In the genomic region with DNA sequence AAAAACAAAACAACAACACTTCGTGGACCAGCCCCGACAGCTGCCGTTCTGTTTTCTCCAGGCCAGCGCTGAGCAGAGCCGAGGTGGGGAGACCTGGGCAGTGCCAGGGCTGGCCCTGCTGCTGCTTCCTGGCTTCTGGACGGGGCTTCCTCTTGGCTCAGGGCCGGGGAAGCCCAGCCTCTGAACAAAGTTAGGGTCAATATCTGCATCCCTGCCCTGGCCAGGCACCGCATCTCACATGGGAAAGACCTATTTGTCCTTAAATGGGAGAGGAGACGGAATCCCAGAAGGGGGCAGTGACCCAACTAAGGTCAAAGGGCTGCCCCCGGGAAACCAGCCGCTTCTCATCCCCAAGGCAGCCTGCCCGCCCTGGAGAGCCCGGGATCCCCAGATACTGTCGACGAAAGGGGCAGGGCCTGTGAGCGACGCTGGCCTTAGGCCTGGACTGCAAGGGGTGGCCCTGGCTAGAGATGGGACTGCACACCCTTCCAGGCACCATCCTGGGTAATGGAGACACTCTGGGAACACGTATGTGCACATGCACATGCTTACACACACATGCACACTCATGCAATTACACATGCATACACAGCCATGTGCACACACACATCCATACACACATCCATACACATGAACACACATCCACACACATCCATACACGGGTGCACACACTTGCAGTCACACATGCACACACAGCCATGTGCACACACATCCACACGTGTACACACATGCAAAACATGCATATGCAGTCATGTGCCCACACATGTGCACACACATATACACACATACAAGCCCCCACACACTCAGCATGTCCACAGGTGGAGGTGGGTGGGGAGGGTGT, we compare ENCODE assay signal across 12 cellular contexts. TPM values are rescaled to one million over a fixed set of nuclear protein-coding genes. Genes with fewer than 3 reads are reported as not detected.
A peak's percentile ranks its signal among the peaks of the same experiment; 100 is the strongest.
DNase-seq lines count a peak whose midpoint lies in the region; ATAC-seq lines count a peak whose summit lies in the region.
"Had no signal": no experiment of that assay in that cellular context is flagged by ENCODE, and none has a peak within 500 bp of the region (broad histone marks: within the 10 kb centered on the region; RNA-seq: fewer than 3 reads in every experiment).

No MANE protein-coding gene starts in this region.

- no peaks in the 10 kb centered on the region for H3K36me3 Mint-ChIP-seq in activated T-helper 17 cell treated with anti-CD3 and anti-CD28 coated beads, Interleukin-2, amount 50 U/mL, for 72 hours (ENCODE audit: low read depth)

- no peaks in the 10 kb centered on the region for H3K9me3 Mint-ChIP-seq in activated T-helper 17 cell treated with anti-CD3 and anti-CD28 coated beads, Interleukin-2, amount 50 U/mL, for 72 hours
- H3K9me3 Mint-ChIP-seq: T-helper 1 cell treated with Interleukin-12 subunit alpha and Interleukin-12 subunit beta and Interleukin-4 antibody, amounts not matched to agents 30 μg/mL and 1 μg/mL, for 36 hours had no signal

- H3K9me3 ChIP-seq in right cardiac atrium (ENCODE audit: control insufficient read depth, low read length), result no peaks in the 10 kb centered on the region
- H3K9me3 ChIP-seq: ascending aorta had no signal

- WGBS in right cardiac atrium, result 66% methylated on average over 20 of the region's 20 CpGs

- no peaks in the 10 kb centered on the region for H3K36me3 ChIP-seq in ACC112 (ENCODE audit: insufficient read depth, low read length)
- H3K36me3 ChIP-seq: ascending aorta had no signal

- H3K27me3 ChIP-seq in ACC112 (ENCODE audit: insufficient read depth, low read length) (no peaks in the 10 kb centered on the region), right cardiac atrium (ENCODE audit: control insufficient read depth, insufficient read depth) (no peaks in the 10 kb centered on the region)
- H3K27me3 ChIP-seq: ascending aorta had no signal

- H3K79me2 ChIP-seq in ACC112 (ENCODE audit: control insufficient read depth, insufficient read depth, low read length, unreplicated experiment), result no peaks in the 10 kb centered on the region

- H3K27ac ChIP-seq in ACC112 (ENCODE audit: low read depth, low read length) (peak overlapping the region; percentile 93), right cardiac atrium (ENCODE audit: low read length) (peak overlapping the region; percentile 14)

- H3K4me3 Mint-ChIP-seq in activated T-helper 17 cell treated with anti-CD3 and anti-CD28 coated beads, Interleukin-2, amount 50 U/mL, for 72 hours, result peak overlapping the region; percentile 32
- H3K4me3 Mint-ChIP-seq: T-helper 1 cell treated with Interleukin-12 subunit alpha and Interleukin-12 subunit beta and Interleukin-4 antibody, amounts not matched to agents 30 μg/mL and 1 μg/mL, for 36 hours had no signal

- ATAC-seq in activated T-helper 17 cell treated with anti-CD3 and anti-CD28 coated beads, Interleukin-2, amount 50 U/mL, for 72 hours (replicated peaks), result no peak
- ATAC-seq in right cardiac atrium (peak; percentile 6 to 58), HG03520 (IDR thresholded peaks at IDR 0.05; ENCODE audit: unreplicated experiment) (no peak), HG03039 (IDR thresholded peaks at IDR 0.05; ENCODE audit: unreplicated experiment) (no peak), HG03565 (IDR thresholded peaks at IDR 0.05; ENCODE audit: unreplicated experiment) (no peak)

- peaks cover 5% of the 10 kb centered on the region for H3K4me1 Mint-ChIP-seq in activated T-helper 17 cell treated with anti-CD3 and anti-CD28 coated beads, Interleukin-2, amount 50 U/mL, for 72 hours

- intact Hi-C loops in right cardiac atrium (cut with DNase I), result loop anchor here in 1 of 4 donors (5.0 kb wide), 1 partner anchor 53 kb away; no protein-coding TSS in a partner anchor
- intact Hi-C loops in posterior vena cava (cut with DNase I), result no loop called here

- DNase-seq in right cardiac atrium (peak; percentile 62 to 78 (median 73)), posterior vena cava (ENCODE audit: low spot score) (peak; percentile 83)
- DNase-seq in effector CD4-positive, alpha-beta T cell, result no peak
- DNase-seq: NCI-H1092, NCI-H774 had no signal

- peak overlapping the region; percentile 72 for H2AFZ ChIP-seq in ACC112 (ENCODE audit: low read length, unreplicated experiment)

- H3K4me1 ChIP-seq in ACC112 (ENCODE audit: control insufficient read depth, insufficient read depth, low read length, unreplicated experiment) (peaks cover 35% of the 10 kb centered on the region), right cardiac atrium (ENCODE audit: control insufficient read depth, insufficient read depth, low read length) (peaks cover 3% of the 10 kb centered on the region)

- H3K27me3 Mint-ChIP-seq in activated T-helper 17 cell treated with anti-CD3 and anti-CD28 coated beads, Interleukin-2, amount 50 U/mL, for 72 hours, result peaks cover 3% of the 10 kb centered on the region

- no peak overlapping the region for H3K27ac Mint-ChIP-seq in activated T-helper 17 cell treated with anti-CD3 and anti-CD28 coated beads, Interleukin-2, amount 50 U/mL, for 72 hours
- H3K27ac Mint-ChIP-seq: T-helper 1 cell treated with Interleukin-12 subunit alpha and Interleukin-12 subunit beta and Interleukin-4 antibody, amounts not matched to agents 30 μg/mL and 1 μg/mL, for 36 hours had no signal

- no peak overlapping the region for H3K4me3 ChIP-seq in ACC112 (ENCODE audit: low read depth, low read length)
- no peak overlapping the region for H3K4me3 ChIP-seq in right cardiac atrium (ENCODE audit: low read length)
- H3K4me3 ChIP-seq: ascending aorta had no signal

RNA-seq across cellular contexts. Expression of gene POFUT2, which starts 22.1 kb away (rescaled TPM):
- 10 to 100 TPM; 12.0 to 22.8 TPM for total RNA-seq in activated T-helper 17 cell treated with anti-CD3 and anti-CD28 coated beads, Interleukin-2, amount 50 U/mL, for 72 hours
- 10 to 100 TPM; 16.0 to 20.3 (median 19.1) TPM for total RNA-seq in right cardiac atrium
- polyA plus RNA-seq in right cardiac atrium, result 14.1 TPM
- 10 to 100 TPM; 27.1 to 27.4 TPM for total RNA-seq in posterior vena cava

Comparison
In these comparisons a context has a peak if more than half of its experiments do, and no peak if none do; other contexts are left out.
1. ATAC-seq: peak in right cardiac atrium (2 of 2); none in activated T-helper 17 cell treated with anti-CD3 and anti-CD28 coated beads, Interleukin-2, amount 50 U/mL, for 72 hours (single experiment), HG03520 (single experiment), HG03039 (single experiment) and HG03565 (single experiment).